Comparison of ENCODE assay signal across 2 cellular contexts in the genomic region with DNA sequence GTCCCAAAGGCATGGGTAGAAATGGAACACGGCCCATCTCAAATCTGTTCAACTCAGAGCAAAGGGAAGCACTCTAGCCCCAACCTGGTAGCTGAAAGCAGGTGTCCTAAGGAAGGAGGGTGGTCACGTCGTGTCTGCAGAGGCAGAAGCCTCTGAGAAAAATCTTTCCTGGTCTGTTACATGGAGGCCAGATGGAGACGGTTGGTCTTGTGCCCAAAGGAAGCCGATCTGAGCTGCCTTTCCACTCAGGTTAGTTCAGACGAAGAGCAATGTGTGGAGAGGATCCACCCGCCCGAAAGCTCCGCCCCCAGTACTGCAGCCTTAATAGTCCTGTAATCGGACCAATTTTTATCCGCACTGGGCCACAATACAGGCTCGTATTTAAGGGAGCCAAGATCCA.
A peak's percentile ranks its signal among the peaks of the same experiment; 100 is the strongest.
TF ChIP-seq lines count a peak whose summit lies in the region.

No MANE protein-coding gene starts in this region.

TF ChIP-seq in HepG2, 621 proteins besides CTCF, POLR2A, EP300 and RAD21:
- TF ChIP-seq MED13 (CRISPR knock-in tag; IDR thresholded peaks at IDR 0.05) (no peak), POLR2G (IDR thresholded peaks at IDR 0.05; ENCODE audit: low read depth, low read length) (0 out of 2 replicates have a peak, but pooled peaks have one; percentile 25)
TF ChIP-seq in HepG2: peak in this region for 1.

TF ChIP-seq in GM12878, 131 proteins besides CTCF, POLR2A, EP300 and RAD21:
- TF ChIP-seq NFXL1 (IDR thresholded peaks at IDR 0.05; ENCODE audit: borderline replicate concordance) (no peak), CBX5 (IDR thresholded peaks at IDR 0.05; ENCODE audit: low read depth) (no peak), FOS (IDR thresholded peaks at IDR 0.05; ENCODE audit: borderline replicate concordance, extremely low read depth, insufficient read length) (no peak), STAT1 (conservative IDR thresholded peaks at IDR 0.05) (no peak), KLF5 (IDR thresholded peaks at IDR 0.05; ENCODE audit: partially characterized antibody) (no peak), SREBF1 (IDR thresholded peaks at IDR 0.05; ENCODE audit: low read length) (no peak), E2F8 (IDR thresholded peaks at IDR 0.05; ENCODE audit: low read depth, partially characterized antibody) (no peak), MTA3 (IDR thresholded peaks at IDR 0.05; ENCODE audit: borderline replicate concordance, low read length) (no peak), BCL11A (IDR thresholded peaks at IDR 0.05; ENCODE audit: low read depth, low read length) (no peak), GATAD2B (conservative IDR thresholded peaks at IDR 0.05; ENCODE audit: low read depth) (no peak), MEF2B (IDR thresholded peaks at IDR 0.05; ENCODE audit: partially characterized antibody, poor library complexity, severe bottlenecking) (no peak), GABPA (IDR thresholded peaks at IDR 0.05; ENCODE audit: low read depth) (no peak), POU2F2 (IDR thresholded peaks at IDR 0.05; ENCODE audit: borderline replicate concordance, low read depth, low read length) (no peak), EGR1 (IDR thresholded peaks at IDR 0.05; ENCODE audit: borderline replicate concordance in 1 of 2, low read depth in 2 of 2, low read length in 2 of 2) (no peak), JUND (IDR thresholded peaks at IDR 0.05; ENCODE audit: low read depth, low read length) (no peak), IKZF1 (conservative IDR thresholded peaks at IDR 0.05) (no peak), RELA (IDR thresholded peaks at IDR 0.05; ENCODE audit: borderline replicate concordance, partially characterized antibody) (no peak)
- TF ChIP-seq, protein P1, sequence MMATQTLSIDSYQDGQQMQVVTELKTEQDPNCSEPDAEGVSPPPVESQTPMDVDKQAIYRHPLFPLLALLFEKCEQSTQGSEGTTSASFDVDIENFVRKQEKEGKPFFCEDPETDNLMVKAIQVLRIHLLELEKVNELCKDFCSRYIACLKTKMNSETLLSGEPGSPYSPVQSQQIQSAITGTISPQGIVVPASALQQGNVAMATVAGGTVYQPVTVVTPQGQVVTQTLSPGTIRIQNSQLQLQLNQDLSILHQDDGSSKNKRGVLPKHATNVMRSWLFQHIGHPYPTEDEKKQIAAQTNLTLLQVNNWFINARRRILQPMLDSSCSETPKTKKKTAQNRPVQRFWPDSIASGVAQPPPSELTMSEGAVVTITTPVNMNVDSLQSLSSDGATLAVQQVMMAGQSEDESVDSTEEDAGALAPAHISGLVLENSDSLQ (IDR thresholded peaks at IDR 0.05) = no peak
TF ChIP-seq in GM12878: peak in this region for 0.
